Comparison of ENCODE assay signal across 10 cellular contexts in the genomic region with DNA sequence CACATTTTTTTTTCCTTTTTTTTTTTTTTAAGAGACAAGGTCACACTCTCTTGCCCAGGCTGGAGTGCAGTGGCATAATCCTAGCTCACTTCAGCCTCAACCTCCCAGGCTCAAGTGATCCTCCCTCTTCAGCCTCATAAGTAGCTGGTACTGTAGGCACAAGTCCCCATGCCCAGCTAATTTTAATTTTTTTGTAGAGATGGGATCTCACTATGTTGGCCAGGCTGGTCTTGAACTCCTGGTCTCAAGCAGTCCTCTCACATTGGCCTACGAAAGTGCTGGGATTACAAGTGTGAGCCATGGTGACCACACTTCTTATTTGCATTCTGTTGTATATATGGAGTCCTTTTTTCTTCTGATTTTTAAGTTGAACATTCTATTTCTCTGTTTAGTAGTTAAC. TPM values are rescaled to one million over a fixed set of nuclear protein-coding genes. Genes with fewer than 3 reads are reported as not detected.
"Had no signal": no experiment of that assay in that cellular context is flagged by ENCODE, and none has a peak within 500 bp of the region (broad histone marks: within the 10 kb centered on the region; RNA-seq: fewer than 3 reads in every experiment).

No MANE protein-coding gene starts in this region.

- H3K27me3 ChIP-seq: brain microvascular endothelial cell, SJCRH30, transverse colon had no signal

- H3K4me3 ChIP-seq: SJCRH30, transverse colon had no signal

- H3K4me3 Mint-ChIP-seq: endodermal cell had no signal

- H3K9me3 Mint-ChIP-seq: endodermal cell had no signal

- H2AFZ ChIP-seq: parathyroid adenoma had no signal

- H3K27ac Mint-ChIP-seq: endodermal cell had no signal

- DNase-seq: amniotic stem cell, brain microvascular endothelial cell, SJCRH30 had no signal

- H3K4me1 ChIP-seq: parathyroid adenoma, SJCRH30, transverse colon had no signal

- H3K9ac ChIP-seq: parathyroid adenoma had no signal

- H3K27ac ChIP-seq: brain microvascular endothelial cell, parathyroid adenoma, SJCRH30, transverse colon had no signal

RNA-seq across cellular contexts. Expression of gene DNAJC22, which starts 42.0 kb away (rescaled TPM):
- total RNA-seq: mesenteric fat pad, skeletal muscle tissue had no signal

RNA-seq across cellular contexts. Expression of gene C1QL4, which starts 51.7 kb away (rescaled TPM):
- total RNA-seq: dermis microvascular lymphatic vessel endothelial cell, left ventricle myocardium superior, mesenteric fat pad, skeletal muscle tissue, transverse colon had no signal
